In the genomic region with DNA sequence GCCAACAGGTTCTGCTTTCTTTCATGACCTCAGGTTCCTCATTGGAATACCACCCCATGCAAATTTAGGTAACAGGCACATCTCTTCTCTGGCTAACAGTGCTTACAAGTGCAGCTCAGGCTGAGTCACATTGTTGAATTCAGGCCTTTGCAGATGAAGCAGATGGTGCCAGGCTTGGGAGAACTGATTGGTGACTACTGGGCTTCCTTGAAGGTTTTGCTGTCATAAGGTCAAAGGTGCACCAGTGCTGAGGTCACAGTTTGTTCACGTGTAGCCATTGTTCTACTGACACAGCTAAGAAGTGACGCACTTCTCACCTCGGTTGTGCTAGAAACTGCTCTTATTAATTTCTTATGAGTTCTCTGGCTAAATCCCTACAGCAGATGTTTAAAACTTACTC, we compare ENCODE assay signal across 27 cellular contexts.
DNase-seq lines count a peak whose midpoint lies in the region; ATAC-seq and TF ChIP-seq lines count a peak whose summit lies in the region.
"Had no signal": no experiment of that assay in that cellular context is flagged by ENCODE, and none has a peak within 500 bp of the region (broad histone marks: within the 10 kb centered on the region; RNA-seq: fewer than 3 reads in every experiment).

No MANE protein-coding gene starts in this region.

- no peak overlapping the region for H3K27ac Mint-ChIP-seq in T-helper 17 cell
- H3K27ac Mint-ChIP-seq: activated naive CD8-positive, alpha-beta T cell treated with anti-CD3 and anti-CD28 coated beads, Interleukin-2, amount 50 U/mL, for 24 hours; CD8-positive, alpha-beta T cell had no signal

- intact Hi-C loops in mucosa of descending colon (cut with DNase I, micrococcal nuclease): no loop called here

- H3K4me1 Mint-ChIP-seq in T-helper 17 cell: no peaks in the 10 kb centered on the region
- H3K4me1 Mint-ChIP-seq: neural crest cell had no signal

- H3K36me3 Mint-ChIP-seq in T-helper 17 cell (ENCODE audit: low read depth): peaks cover 2% of the 10 kb centered on the region
- H3K36me3 Mint-ChIP-seq: CD8-positive, alpha-beta T cell had no signal

- peak; percentile 25 for DNase-seq in GM03348 (ENCODE audit: low spot score)
- peak; percentile 60 for DNase-seq in LHCN-M2 (ENCODE audit: low read depth)
- no peak for DNase-seq in mucosa of descending colon
- no peak for DNase-seq in HAP-1 (ENCODE audit: low spot score in 2 of 2)
- no peak for DNase-seq in GF-D8 (lab: John Stamatoyannopoulos, UW)
- no peak for DNase-seq in T-helper 17 cell
- DNase-seq: activated gamma-delta T cell treated with Interleukin-2 at 50 U/mL for 16 hours; activated naive CD8-positive, alpha-beta T cell treated with anti-CD3 and anti-CD28 coated beads, Interleukin-2, amount 50 U/mL, for 24 hours; AML-193; CD8-positive, alpha-beta T cell; DMS 273 treated with DMSO at 0.1 percent for 48 hours; glutamatergic neuron; H9; kidney; lower lobe of right lung; NCI-H1105 treated with DMSO at 0.1 percent for 48 hours; NCI-H2081 treated with DMSO at 0.1 percent for 48 hours; NCI-H446; Peyer's patch; right cardiac atrium; stimulated activated naive CD8-positive, alpha-beta T cell treated with anti-CD3 and anti-CD28 coated beads, Interleukin-15, Interleukin-2, amounts not matched to agents 100 U/mL and 50 U/mL, for 24 hours; T-helper 1 cell; thyroid gland had no signal

- no peaks in the 10 kb centered on the region for H3K27me3 ChIP-seq in HAP-1 (ENCODE audit: low read depth)
- H3K27me3 ChIP-seq: Peyer's patch, thyroid gland had no signal

- TF ChIP-seq CTCF in mucosa of descending colon (IDR thresholded peaks at IDR 0.05): no peak

- no peak overlapping the region for H3K4me3 ChIP-seq in mucosa of descending colon
- H3K4me3 ChIP-seq in HAP-1: no peak overlapping the region
- H3K4me3 ChIP-seq: lower lobe of right lung, Peyer's patch, SJSA1, thyroid gland had no signal

- in situ Hi-C loops in HAP-1 (cut with MboI; ENCODE audit: low sequenced_read_pairs): no loop called here

- ATAC-seq in esophagus mucosa (peak; percentile 79), mucosa of descending colon (peak; percentile 24), T-helper 17 cell (no peak)
- ATAC-seq: activated naive CD8-positive, alpha-beta T cell treated with anti-CD3 and anti-CD28 coated beads, Interleukin-2, amount 50 U/mL, for 24 hours; CD8-positive, alpha-beta T cell; HepG2; lower lobe of right lung; right cardiac atrium; stimulated activated naive CD8-positive, alpha-beta T cell treated with anti-CD3 and anti-CD28 coated beads, Interleukin-15, Interleukin-2, amounts not matched to agents 100 U/mL and 50 U/mL, for 24 hours had no signal

- H3K4me1 ChIP-seq in mucosa of descending colon (ENCODE audit: low read depth) (peaks cover 6% of the 10 kb centered on the region), HAP-1 (no peaks in the 10 kb centered on the region)
- H3K4me1 ChIP-seq: Peyer's patch, SJSA1, thyroid gland had no signal

- H3K36me3 ChIP-seq in mucosa of descending colon (ENCODE audit: low read depth): no peaks in the 10 kb centered on the region
- H3K36me3 ChIP-seq in HAP-1 (replicated peaks): no peaks in the 10 kb centered on the region
- H3K36me3 ChIP-seq: lower lobe of right lung, Peyer's patch, SJSA1, thyroid gland had no signal

- H3K4me3 Mint-ChIP-seq in T-helper 17 cell: no peak overlapping the region
- H3K4me3 Mint-ChIP-seq: activated naive CD8-positive, alpha-beta T cell treated with anti-CD3 and anti-CD28 coated beads, Interleukin-2, amount 50 U/mL, for 24 hours; CD8-positive, alpha-beta T cell; H9; neural crest cell had no signal

- H3K27me3 Mint-ChIP-seq in T-helper 17 cell: no peaks in the 10 kb centered on the region
- H3K27me3 Mint-ChIP-seq: activated naive CD8-positive, alpha-beta T cell treated with anti-CD3 and anti-CD28 coated beads, Interleukin-2, amount 50 U/mL, for 24 hours had no signal

- H3K9me3 ChIP-seq in mucosa of descending colon: no peaks in the 10 kb centered on the region
- H3K9me3 ChIP-seq in HAP-1: no peaks in the 10 kb centered on the region
- H3K9me3 ChIP-seq in T-helper 17 cell (ENCODE audit: control insufficient read depth, low read length, poor library complexity, severe bottlenecking): no peaks in the 10 kb centered on the region
- H3K9me3 ChIP-seq: lower lobe of right lung, Peyer's patch, SJSA1, thyroid gland had no signal

Comparison
In these comparisons a context has a peak if more than half of its experiments do, and no peak if none do; other contexts are left out.
1. DNase-seq: peak in GM03348 (single experiment) and LHCN-M2 (single experiment); none in mucosa of descending colon (0 of 3), HAP-1 (0 of 2), GF-D8 (single experiment) and T-helper 17 cell (0 of 3).